In the genomic region with DNA sequence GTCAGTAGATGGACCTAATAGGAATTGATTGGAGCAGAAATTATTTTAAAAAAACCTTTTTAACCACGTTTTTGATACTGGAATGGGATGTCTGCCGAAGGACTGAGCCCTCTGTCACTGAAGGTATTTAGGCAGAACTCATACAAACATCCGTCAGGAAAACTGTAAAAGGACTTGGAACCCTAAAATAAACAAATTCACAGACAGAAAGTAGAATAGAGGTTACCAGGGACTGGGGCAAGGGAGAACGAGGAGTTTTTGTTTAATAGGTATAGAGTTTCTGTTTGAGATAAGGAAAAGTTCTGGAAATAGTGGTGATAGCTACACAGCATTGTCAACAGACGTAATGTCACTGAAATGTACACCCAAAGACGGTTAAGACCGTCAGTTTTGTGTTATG, we compare ENCODE assay signal across 28 cellular contexts.
DNase-seq lines count a peak whose midpoint lies in the region; ATAC-seq, FAIRE-seq and TF ChIP-seq lines count a peak whose summit lies in the region.
"Had no signal": no experiment of that assay in that cellular context is flagged by ENCODE, and none has a peak within 500 bp of the region (broad histone marks: within the 10 kb centered on the region; RNA-seq: fewer than 3 reads in every experiment).

No MANE protein-coding gene starts in this region.

- H3K27ac Mint-ChIP-seq in astrocyte (ENCODE audit: unreplicated experiment), result no peak overlapping the region
- H3K27ac Mint-ChIP-seq: B cell; CD4-positive, alpha-beta T cell; CD8-positive, alpha-beta T cell had no signal

- H3K4me3 ChIP-seq in astrocyte (ENCODE audit: insufficient read depth, low read depth, low read length) (no peak overlapping the region), liver (ENCODE audit: low read depth in 1 of 3, low read length in 3 of 3) (no peak overlapping the region), mucosa of descending colon (no peak overlapping the region), mammary epithelial cell (replicated peaks in 1 of 3; ENCODE audit: insufficient read depth in 1 of 3, low read depth in 2 of 3, low read length in 3 of 3) (no peak overlapping the region)
- H3K4me3 ChIP-seq: A549; BLaER1 treated with 17β-estradiol and CSF1 and Interleukin-3, amounts not matched to agents 10 nM and 100 nM; GM12878 had no signal

- H3K9me3 Mint-ChIP-seq in astrocyte (ENCODE audit: unreplicated experiment), result no peaks in the 10 kb centered on the region
- H3K9me3 Mint-ChIP-seq: CD4-positive, alpha-beta T cell; CD8-positive, alpha-beta T cell had no signal

- H3K4me3 Mint-ChIP-seq in astrocyte (ENCODE audit: unreplicated experiment), result no peak overlapping the region
- H3K4me3 Mint-ChIP-seq: B cell; CD4-positive, alpha-beta T cell; CD8-positive, alpha-beta T cell had no signal

- DNase-seq in astrocyte (ENCODE audit: low read depth) (no peak), left lobe of liver (ENCODE audit: low spot score) (no peak), mucosa of descending colon (no peak), NCI-H510A (lab: John Stamatoyannopoulos, UW) (no peak), NCI-H128 (lab: John Stamatoyannopoulos, UW; ENCODE audit: unreplicated experiment) (no peak), mammary epithelial cell (no peak)
- DNase-seq in activated CD8-positive, alpha-beta memory T cell treated with anti-CD3 and anti-CD28 coated beads, Interleukin-2, amount 50 U/mL, for 4 hours, result no peak
- DNase-seq: AML-193; Caco-2; Calu3; CD4-positive, alpha-beta T cell; CD8-positive, alpha-beta T cell; DMS153; DMS53; DMS79; DND-41; EL; GDM1 had no signal

- H3K79me2 ChIP-seq in astrocyte (ENCODE audit: insufficient read depth, low read length) (no peaks in the 10 kb centered on the region), mammary epithelial cell (ENCODE audit: insufficient read depth, low read length) (no peaks in the 10 kb centered on the region)

- H3K9ac ChIP-seq in astrocyte (ENCODE audit: low read length) (no peak overlapping the region), liver (ENCODE audit: low read depth in 1 of 2, low read length in 2 of 2) (no peak overlapping the region), mammary epithelial cell (ENCODE audit: insufficient read depth, low read length) (no peak overlapping the region)
- H3K9ac ChIP-seq: BLaER1 treated with 17β-estradiol and CSF1 and Interleukin-3, amounts not matched to agents 10 nM and 100 nM had no signal

- H3K36me3 ChIP-seq in astrocyte (ENCODE audit: insufficient read depth, low read length) (no peaks in the 10 kb centered on the region), liver (ENCODE audit: control insufficient read depth in 4 of 4, insufficient read depth in 3 of 4, low read depth in 1 of 4, low read length in 3 of 4) (no peaks in the 10 kb centered on the region), mucosa of descending colon (ENCODE audit: low read depth) (no peaks in the 10 kb centered on the region), mammary epithelial cell (ENCODE audit: insufficient read depth, low read length) (no peaks in the 10 kb centered on the region)
- H3K36me3 ChIP-seq: BLaER1 treated with 17β-estradiol and CSF1 and Interleukin-3, amounts not matched to agents 10 nM and 100 nM had no signal

- H3K27ac ChIP-seq in astrocyte (ENCODE audit: low read depth, low read length) (no peak overlapping the region), liver (ENCODE audit: low read depth in 1 of 2, low read length in 2 of 2) (no peak overlapping the region), mammary epithelial cell (ENCODE audit: insufficient read depth, low read depth, low read length) (no peak overlapping the region)
- H3K27ac ChIP-seq: 22Rv1; A549; BLaER1 treated with 17β-estradiol and CSF1 and Interleukin-3, amounts not matched to agents 10 nM and 100 nM; C4-2B had no signal

- ATAC-seq in left lobe of liver, result peak; percentile 41
- peak; percentile 31 for ATAC-seq in mucosa of descending colon
- ATAC-seq: A549; CD8-positive, alpha-beta T cell; GM12878 had no signal

- H3K27me3 ChIP-seq in astrocyte (ENCODE audit: insufficient read depth, low read length), result peaks cover 3% of the 10 kb centered on the region
- no peaks in the 10 kb centered on the region for H3K27me3 ChIP-seq in liver (ENCODE audit: control insufficient read depth in 4 of 4, insufficient read depth in 4 of 4, low read length in 3 of 4)
- no peaks in the 10 kb centered on the region for H3K27me3 ChIP-seq in mammary epithelial cell (ENCODE audit: insufficient read depth, low read length)
- H3K27me3 ChIP-seq: BLaER1 treated with 17β-estradiol and CSF1 and Interleukin-3, amounts not matched to agents 10 nM and 100 nM had no signal

- H2AFZ ChIP-seq in astrocyte (ENCODE audit: low read depth, low read length), result no peak overlapping the region
- no peak overlapping the region for H2AFZ ChIP-seq in mammary epithelial cell (ENCODE audit: low read depth, low read length)

- intact Hi-C loops in mucosa of descending colon (cut with DNase I, micrococcal nuclease), result no loop called here
- intact Hi-C loops in mammary epithelial cell (cut with micrococcal nuclease), result no loop called here

- no peaks in the 10 kb centered on the region for H3K4me1 ChIP-seq in astrocyte (ENCODE audit: insufficient read depth, low read length)
- H3K4me1 ChIP-seq in liver (ENCODE audit: control insufficient read depth in 4 of 4, insufficient read depth in 4 of 4, low read length in 3 of 4), result no peaks in the 10 kb centered on the region
- H3K4me1 ChIP-seq in mucosa of descending colon (ENCODE audit: low read depth), result no peaks in the 10 kb centered on the region
- H3K4me1 ChIP-seq in mammary epithelial cell (ENCODE audit: insufficient read depth, low read length), result no peaks in the 10 kb centered on the region
- H3K4me1 ChIP-seq: A549; BLaER1 treated with 17β-estradiol and CSF1 and Interleukin-3, amounts not matched to agents 10 nM and 100 nM; Caco-2 had no signal

- CTCF ChIA-PET in mammary epithelial cell (lab: Charles Lee; ENCODE audit: low non-redundant PET), result no interaction called here

- in situ Hi-C loops in mammary epithelial cell (cut with MboI; ENCODE audit: low sequenced_read_pairs in 2 of 2), result no loop called here

- H4K20me1 ChIP-seq in astrocyte (ENCODE audit: insufficient read depth, low read length) (no peaks in the 10 kb centered on the region), mammary epithelial cell (ENCODE audit: insufficient read depth, low read length) (no peaks in the 10 kb centered on the region)
- H4K20me1 ChIP-seq: BLaER1 treated with 17β-estradiol and CSF1 and Interleukin-3, amounts not matched to agents 10 nM and 100 nM had no signal

- H3K4me1 Mint-ChIP-seq in astrocyte (ENCODE audit: low read depth, unreplicated experiment), result peaks cover 1% of the 10 kb centered on the region
- H3K4me1 Mint-ChIP-seq: B cell had no signal

- TF ChIP-seq CTCF in astrocyte (IDR thresholded peaks at IDR 0.05; ENCODE audit: insufficient read depth, low read depth, low read length) (no peak), liver (IDR thresholded peaks at IDR 0.05; ENCODE audit: low read depth, low read length, missing input control) (no peak), mucosa of descending colon (IDR thresholded peaks at IDR 0.05) (no peak), mammary epithelial cell (conservative IDR thresholded peaks at IDR 0.05 in 1 of 2, IDR thresholded peaks at IDR 0.05 in 1 of 2; ENCODE audit: extremely low read depth in 1 of 2, insufficient read depth in 1 of 2, low read depth in 1 of 2, low read length in 2 of 2) (no peak)

- no TSS peak for BruUV-seq in mammary epithelial cell (replicated peaks; lab: Mats Ljungman, UMichigan)

- H3K27me3 Mint-ChIP-seq in astrocyte (ENCODE audit: low read depth, unreplicated experiment), result peaks cover 15% of the 10 kb centered on the region
- H3K27me3 Mint-ChIP-seq: B cell; CD4-positive, alpha-beta T cell had no signal

- dilution Hi-C loops in mammary epithelial cell (cut with HindIII; ENCODE audit: low sequenced_read_pairs), result loop anchor here (5.0 kb wide), 1 partner anchor 65 kb away; no protein-coding TSS in a partner anchor

- H3K9me3 ChIP-seq in astrocyte (ENCODE audit: insufficient read depth, low read depth, low read length) (no peaks in the 10 kb centered on the region), liver (ENCODE audit: control insufficient read depth in 4 of 4, low read length in 3 of 4) (no peaks in the 10 kb centered on the region), mucosa of descending colon (no peaks in the 10 kb centered on the region), mammary epithelial cell (replicated peaks; ENCODE audit: insufficient read depth, low read length) (no peaks in the 10 kb centered on the region)
- H3K9me3 ChIP-seq: A549; BLaER1 treated with 17β-estradiol and CSF1 and Interleukin-3, amounts not matched to agents 10 nM and 100 nM; Caco-2 had no signal

- FAIRE-seq in astrocyte (lab: Jason Lieb, UNC), result peak; percentile 67
- FAIRE-seq: A549, D721Med, GM12878, GM12892, GM18507 had no signal

- no peak for TF ChIP-seq RAD21 in liver (IDR thresholded peaks at IDR 0.05)

- no peaks in the 10 kb centered on the region for H3K36me3 Mint-ChIP-seq in astrocyte (ENCODE audit: low read depth, unreplicated experiment)
- H3K36me3 Mint-ChIP-seq: CD8-positive, alpha-beta T cell had no signal

- 40% methylated on average over 7 of the region's 7 CpGs for WGBS in liver
- WGBS in mammary epithelial cell (ENCODE audit: low coverage, missing lambda C conversion rate), result 68% methylated on average over 7 of the region's 7 CpGs

- no peak overlapping the region for H3K4me2 ChIP-seq in astrocyte (ENCODE audit: low read length)
- no peak overlapping the region for H3K4me2 ChIP-seq in mammary epithelial cell (ENCODE audit: insufficient read depth, low read depth, low read length)
- H3K4me2 ChIP-seq: A549; BLaER1 treated with 17β-estradiol and CSF1 and Interleukin-3, amounts not matched to agents 10 nM and 100 nM had no signal

TF ChIP-seq in liver, 16 proteins besides CTCF, POLR2A, EP300 and RAD21 (continues in another document):
- peak; percentile 27 to 38 for TF ChIP-seq HNF4A (conservative IDR thresholded peaks at IDR 0.05)
- TF ChIP-seq FOXA1 (IDR thresholded peaks at IDR 0.05), result no peak
- TF ChIP-seq, protein P1, sequence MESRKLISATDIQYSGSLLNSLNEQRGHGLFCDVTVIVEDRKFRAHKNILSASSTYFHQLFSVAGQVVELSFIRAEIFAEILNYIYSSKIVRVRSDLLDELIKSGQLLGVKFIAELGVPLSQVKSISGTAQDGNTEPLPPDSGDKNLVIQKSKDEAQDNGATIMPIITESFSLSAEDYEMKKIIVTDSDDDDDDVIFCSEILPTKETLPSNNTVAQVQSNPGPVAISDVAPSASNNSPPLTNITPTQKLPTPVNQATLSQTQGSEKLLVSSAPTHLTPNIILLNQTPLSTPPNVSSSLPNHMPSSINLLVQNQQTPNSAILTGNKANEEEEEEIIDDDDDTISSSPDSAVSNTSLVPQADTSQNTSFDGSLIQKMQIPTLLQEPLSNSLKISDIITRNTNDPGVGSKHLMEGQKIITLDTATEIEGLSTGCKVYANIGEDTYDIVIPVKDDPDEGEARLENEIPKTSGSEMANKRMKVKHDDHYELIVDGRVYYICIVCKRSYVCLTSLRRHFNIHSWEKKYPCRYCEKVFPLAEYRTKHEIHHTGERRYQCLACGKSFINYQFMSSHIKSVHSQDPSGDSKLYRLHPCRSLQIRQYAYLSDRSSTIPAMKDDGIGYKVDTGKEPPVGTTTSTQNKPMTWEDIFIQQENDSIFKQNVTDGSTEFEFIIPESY (IDR thresholded peaks at IDR 0.05), result no peak
- no peak for TF ChIP-seq NR2F2 (IDR thresholded peaks at IDR 0.05)
- peak; percentile 28 to 37 for TF ChIP-seq RXRA (IDR thresholded peaks at IDR 0.05)
